24 cellular contexts compared by ENCODE assay signal in genomic region chr10:114881916-114882315, GRCh38. TPM values are rescaled to one million over a fixed set of nuclear protein-coding genes. Genes with fewer than 3 reads are reported as not detected.
A peak's percentile ranks its signal among the peaks of the same experiment; 100 is the strongest.
DNase-seq lines count a peak whose midpoint lies in the region; ATAC-seq, FAIRE-seq and TF ChIP-seq lines count a peak whose summit lies in the region.
"Had no signal": no experiment of that assay in that cellular context is flagged by ENCODE, and none has a peak within 500 bp of the region (broad histone marks: within the 10 kb centered on the region; RNA-seq: fewer than 3 reads in every experiment).

No MANE protein-coding gene starts in this region.

- peak; percentile 88 for FAIRE-seq in bronchial epithelial cell (lab: Jason Lieb, UNC)
- no peak for FAIRE-seq in keratinocyte (lab: Jason Lieb, UNC)

- H3K36me3 Mint-ChIP-seq in osteocyte (ENCODE audit: unreplicated experiment) = no peaks in the 10 kb centered on the region
- H3K36me3 Mint-ChIP-seq: immature natural killer cell had no signal

- no peaks in the 10 kb centered on the region for H3K9me1 ChIP-seq in keratinocyte (ENCODE audit: control insufficient read depth, extremely low read depth, insufficient read depth, low read length)

- no peaks in the 10 kb centered on the region for H3K27me3 Mint-ChIP-seq in osteocyte (ENCODE audit: unreplicated experiment)

- H3K27ac ChIP-seq in keratinocyte (ENCODE audit: control insufficient read depth, insufficient read depth, low read length) = no peak overlapping the region
- H3K27ac ChIP-seq: BLaER1, upper lobe of left lung had no signal

- no peaks in the 10 kb centered on the region for H3K9me3 Mint-ChIP-seq in osteocyte (ENCODE audit: unreplicated experiment)
- H3K9me3 Mint-ChIP-seq: activated T-helper 2 cell treated with anti-CD3 and anti-CD28 coated beads, Interferon-gamma antibody, Interleukin-2, Interleukin-4, amounts not matched to agents 10 μg/mL and 5 μg/mL and 100 μg/mL, durations not matched to agents 14 hours and 24 hours and 36 hours; immature natural killer cell had no signal

- H3K36me3 ChIP-seq in bronchial epithelial cell (ENCODE audit: control insufficient read depth, insufficient read depth, low read length) (no peaks in the 10 kb centered on the region), keratinocyte (ENCODE audit: control insufficient read depth in 2 of 2, extremely low read depth in 1 of 2, insufficient read depth in 2 of 2, low read length in 2 of 2) (no peaks in the 10 kb centered on the region)
- H3K36me3 ChIP-seq: BLaER1, breast epithelium, HAP-1, upper lobe of left lung had no signal

- CTCF ChIA-PET in HEK293T (lab: Yijun Ruan, JAX) = interaction anchor here (0.6 to 0.7 kb wide), 2 partner anchors 59 to 243 kb away, joined by 3 to 4 read pairs; no protein-coding TSS in a partner anchor

- peak; percentile 23 for DNase-seq in HEK293T (ENCODE audit: extremely low spot score)
- DNase-seq in bronchial epithelial cell (ENCODE audit: low read depth) = peak; percentile 79
- DNase-seq in keratinocyte (ENCODE audit: low read depth, low spot score) = no peak
- DNase-seq in osteocyte (ENCODE audit: extremely low spot score, unreplicated experiment) = no peak
- DNase-seq in NCI-H1694 (lab: John Stamatoyannopoulos, UW) = no peak
- no peak for DNase-seq in CD1c-positive myeloid dendritic cell (ENCODE audit: extremely low spot score)
- no peak for DNase-seq in NCI-H82 treated with DMSO at 0.1 percent for 48 hours (lab: John Stamatoyannopoulos, UW; ENCODE audit: unreplicated experiment)
- DNase-seq: activated CD4-positive, alpha-beta T cell treated with anti-CD3 and anti-CD28 coated beads, Interleukin-2, amount 50 U/mL, for 4 hours; activated CD8-positive, alpha-beta memory T cell treated with anti-CD3 and anti-CD28 coated beads, Interleukin-2, amount 50 U/mL, for 48 hours; cortex of kidney; foreskin fibroblast; immature natural killer cell; KG1; NCI-H1436 treated with DMSO at 0.1 percent for 48 hours; NCI-H526; right cardiac atrium; RPMI8226; stimulated activated CD4-positive, alpha-beta T cell treated with anti-CD3 and anti-CD28 coated beads, Interleukin-15, amount 100 ng/mL, for 24 hours; upper lobe of left lung had no signal

- no peaks in the 10 kb centered on the region for H4K20me1 ChIP-seq in keratinocyte (ENCODE audit: control insufficient read depth, extremely low read depth, insufficient read depth, low read length)
- H4K20me1 ChIP-seq: BLaER1 had no signal

- no peak overlapping the region for H3K4me3 Mint-ChIP-seq in osteocyte (ENCODE audit: unreplicated experiment)
- H3K4me3 Mint-ChIP-seq: immature natural killer cell had no signal

- H3K9ac ChIP-seq in keratinocyte (ENCODE audit: control insufficient read depth, extremely low read depth, insufficient read depth, low read length) = no peak overlapping the region
- H3K9ac ChIP-seq: BLaER1 had no signal

- no peak for TF ChIP-seq CTCF in bronchial epithelial cell (IDR thresholded peaks at IDR 0.05; ENCODE audit: insufficient read depth, low read length, severe bottlenecking)
- no peak for TF ChIP-seq CTCF in keratinocyte (optimal IDR thresholded peaks at IDR 0.05 in 1 of 3, IDR thresholded peaks at IDR 0.05 in 1 of 3, conservative IDR thresholded peaks at IDR 0.05 in 1 of 3; ENCODE audit: extremely low read depth in 1 of 3, insufficient read depth in 2 of 3, low read length in 3 of 3)
- no peak for TF ChIP-seq CTCF in osteocyte (IDR thresholded peaks at IDR 0.05)

- peak overlapping the region; percentile 61 for H3K27ac Mint-ChIP-seq in osteocyte (ENCODE audit: unreplicated experiment)
- H3K27ac Mint-ChIP-seq: activated T-helper 2 cell treated with anti-CD3 and anti-CD28 coated beads, Interferon-gamma antibody, Interleukin-2, Interleukin-4, amounts not matched to agents 10 μg/mL and 5 μg/mL and 100 μg/mL, durations not matched to agents 14 hours and 24 hours and 36 hours; immature natural killer cell had no signal

- H3K79me2 ChIP-seq in keratinocyte (ENCODE audit: control insufficient read depth, insufficient read depth, low read length) = no peaks in the 10 kb centered on the region

- peaks cover 38% of the 10 kb centered on the region for H3K4me1 Mint-ChIP-seq in osteocyte (ENCODE audit: unreplicated experiment)

- dilution Hi-C loops in keratinocyte (cut with MboI; ENCODE audit: extremely low pct_ligation_motif_present, low sequenced_read_pairs) = no loop called here

- H3K4me2 ChIP-seq in keratinocyte (ENCODE audit: control insufficient read depth, extremely low read depth, insufficient read depth, low read depth, low read length) = no peak overlapping the region
- H3K4me2 ChIP-seq: BLaER1 had no signal

- H2AFZ ChIP-seq in keratinocyte (ENCODE audit: control insufficient read depth, low read length) = peak overlapping the region; percentile 46

- H3K4me1 ChIP-seq in keratinocyte (ENCODE audit: control insufficient read depth, extremely low read depth, insufficient read depth, low read length) = peaks cover 13% of the 10 kb centered on the region
- H3K4me1 ChIP-seq: breast epithelium had no signal

- no peak for ATAC-seq in HG03135 (IDR thresholded peaks at IDR 0.05; ENCODE audit: unreplicated experiment)
- ATAC-seq: right cardiac atrium had no signal

- no peaks in the 10 kb centered on the region for H3K9me3 ChIP-seq in keratinocyte (ENCODE audit: control insufficient read depth, low read depth, low read length)
- H3K9me3 ChIP-seq: BLaER1, breast epithelium, HAP-1, upper lobe of left lung had no signal

- H3K27me3 ChIP-seq in bronchial epithelial cell (ENCODE audit: control insufficient read depth, insufficient read depth, low read length) = no peaks in the 10 kb centered on the region
- H3K27me3 ChIP-seq in keratinocyte (ENCODE audit: control insufficient read depth, extremely low read depth, insufficient read depth, low read length) = no peaks in the 10 kb centered on the region
- H3K27me3 ChIP-seq: BLaER1, breast epithelium, upper lobe of left lung had no signal

- POLR2A ChIA-PET in HEK293T (lab: Yijun Ruan, JAX) = no interaction called here

- H3K4me3 ChIP-seq in bronchial epithelial cell (ENCODE audit: low read depth, low read length) (no peak overlapping the region), keratinocyte (ENCODE audit: control insufficient read depth in 2 of 3, extremely low read depth in 1 of 3, insufficient read depth in 2 of 3, low read depth in 1 of 3, low read length in 3 of 3) (no peak overlapping the region)
- H3K4me3 ChIP-seq: BLaER1, breast epithelium, HAP-1, upper lobe of left lung had no signal

TF ChIP-seq in HEK293T, 16 proteins besides CTCF, POLR2A, EP300 and RAD21:
- no peak for TF ChIP-seq HDGF (IDR thresholded peaks at IDR 0.05; ENCODE audit: borderline replicate concordance)

RNA-seq across cellular contexts. Expression of gene TRUB1, which starts 56.1 kb away (rescaled TPM):
- total RNA-seq in bronchial epithelial cell (26.6 and 31.0 TPM in 2 replicates), osteocyte (15.9 and 18.5 TPM in 2 replicates)
- 12.6 to 20.5 TPM (median 14.3 TPM) in 3 replicates for polyA plus RNA-seq in keratinocyte
- polyA plus RNA-seq in keratinocyte (2011; ENCODE audit: low read depth) = 28.4 TPM
- 10.9 and 16.4 TPM in 2 replicates for polyA plus RNA-seq in keratinocyte (2011; cell fraction: cytosol; rRNA removed)
- polyA plus RNA-seq in keratinocyte (2011; cell fraction: nucleus; rRNA removed) = 10.7 and 17.2 TPM in 2 replicates
- polyA plus RNA-seq in keratinocyte (2012; ENCODE audit: low replicate concordance) = 9.1 and 12.9 TPM in 2 replicates
- 4.6 to 16.1 TPM (median 5.1 TPM) in 3 replicates for polyA minus RNA-seq in keratinocyte
- polyA minus RNA-seq in keratinocyte (2011; cell fraction: cytosol; rRNA and poly(A)+ RNA removed) = 9.4 TPM
- polyA minus RNA-seq in keratinocyte (2011; cell fraction: nucleus; rRNA and poly(A)+ RNA removed) = 9.8 and 16.2 TPM in 2 replicates

Comparison
In these comparisons a context has a peak if more than half of its experiments do, and no peak if none do; other contexts are left out.
1. DNase-seq: peak in HEK293T (single experiment) and bronchial epithelial cell (single experiment); none in keratinocyte (single experiment), osteocyte (single experiment), NCI-H1694 (single experiment), CD1c-positive myeloid dendritic cell (single experiment) and NCI-H82 treated with DMSO at 0.1 percent for 48 hours (single experiment).